Comparison of ENCODE assay signal across 18 cellular contexts in genomic region chr21:42798106-42798505, GRCh38.
"Had no signal": no experiment of that assay in that cellular context is flagged by ENCODE, and none has a peak within 500 bp of the region (broad histone marks: within the 10 kb centered on the region; RNA-seq: fewer than 3 reads in every experiment).

No MANE protein-coding gene starts in this region.

- H2AFZ ChIP-seq: hepatocyte had no signal

- H3K4me2 ChIP-seq: hepatocyte had no signal

- H3K4me1 Mint-ChIP-seq: immature natural killer cell had no signal

- H3K36me3 ChIP-seq: colonic mucosa, esophagus muscularis mucosa, gastroesophageal sphincter, heart left ventricle, left lung, lower lobe of right lung had no signal

- H3K4me1 ChIP-seq: colonic mucosa, esophagus muscularis mucosa, gastroesophageal sphincter, heart left ventricle, left lung, lower lobe of right lung had no signal

- H3K27ac ChIP-seq: colonic mucosa, esophagus muscularis mucosa, foreskin keratinocyte, gastroesophageal sphincter, heart left ventricle, hepatocyte, left lung, lower lobe of right lung had no signal

- H3K9me3 ChIP-seq: colonic mucosa, esophagus muscularis mucosa, gastroesophageal sphincter, heart left ventricle, left lung, lower lobe of right lung had no signal

- H3K4me3 ChIP-seq: colonic mucosa, esophagus muscularis mucosa, gastroesophageal sphincter, heart left ventricle, hepatocyte, left lung, lower lobe of right lung had no signal

- H3K27me3 ChIP-seq: colonic mucosa, foreskin keratinocyte, hepatocyte had no signal

- H3K4me3 Mint-ChIP-seq: dendritic cell treated with granulocyte-macrophage colony-stimulating factor and Interleukin-4, amounts not matched to agents 40 ng/mL and 50 ng/mL, for 4 days; effector memory CD8-positive, alpha-beta T cell; immature natural killer cell had no signal

- H3K27ac Mint-ChIP-seq: dendritic cell treated with granulocyte-macrophage colony-stimulating factor and Interleukin-4, amounts not matched to agents 40 ng/mL and 50 ng/mL, for 4 days; effector memory CD8-positive, alpha-beta T cell; immature natural killer cell had no signal

- ATAC-seq: effector memory CD8-positive, alpha-beta T cell; foreskin keratinocyte; gastroesophageal sphincter; heart left ventricle; left cardiac atrium; left lung; left ventricle myocardium superior; lower lobe of right lung had no signal

- H3K36me3 Mint-ChIP-seq: immature natural killer cell had no signal

- H3K79me2 ChIP-seq: hepatocyte had no signal

- H3K9me3 Mint-ChIP-seq: dendritic cell treated with granulocyte-macrophage colony-stimulating factor and Interleukin-4, amounts not matched to agents 40 ng/mL and 50 ng/mL, for 4 days; effector memory CD8-positive, alpha-beta T cell; immature natural killer cell had no signal

- DNase-seq: colonic mucosa; cortex of kidney; effector CD8-positive, alpha-beta T cell; effector memory CD8-positive, alpha-beta T cell; foreskin keratinocyte; heart left ventricle; hypothalamus; immature natural killer cell; left cardiac atrium; left lung; left ventricle myocardium superior; lower lobe of right lung; mesenchymal stem cell; midbrain had no signal
